1 cellular context compared by ENCODE assay signal in the genomic region with DNA sequence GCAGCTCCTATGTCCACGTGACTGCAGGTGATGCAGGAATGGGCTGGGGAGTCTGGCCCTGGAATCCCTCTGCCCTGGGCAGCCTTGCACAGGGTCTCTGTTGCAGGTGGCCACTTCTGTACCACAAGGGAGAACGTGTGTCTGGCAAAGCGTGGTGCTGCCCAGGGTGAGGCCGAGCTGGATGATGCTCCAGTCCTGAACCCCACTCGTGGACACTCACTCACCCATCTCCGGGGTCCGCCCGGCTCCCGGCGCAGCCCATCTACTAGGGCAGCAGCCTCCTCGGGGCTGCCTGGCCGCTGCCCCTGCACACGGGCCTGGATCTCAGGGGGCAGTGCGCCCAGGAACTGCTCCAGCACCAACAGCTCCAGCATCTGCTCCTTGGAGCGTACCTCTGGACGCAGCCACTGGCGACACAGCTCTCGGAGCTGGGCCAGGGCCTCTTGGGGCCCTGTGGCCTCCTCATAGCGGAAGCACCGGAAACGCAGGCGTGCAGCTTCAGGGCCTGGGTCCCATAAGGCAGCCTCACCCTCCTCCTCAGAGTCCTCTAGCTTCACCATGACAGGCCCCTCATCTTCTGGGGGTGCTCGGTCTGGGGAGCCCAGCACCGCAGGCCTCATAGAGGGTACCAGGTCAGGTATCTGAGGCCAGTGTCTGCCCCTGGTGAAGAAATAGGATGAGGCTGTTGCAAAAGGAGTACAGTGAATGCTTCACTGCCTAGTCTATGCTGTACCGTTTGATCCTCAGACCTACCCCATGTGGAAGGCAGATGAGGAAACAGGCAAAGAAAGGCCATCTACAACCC.
TF ChIP-seq lines count a peak whose summit lies in the region.

No MANE protein-coding gene starts in this region.

TF ChIP-seq in GM23338, 12 proteins besides CTCF, POLR2A, EP300 and RAD21:
- no peak for TF ChIP-seq REST (IDR thresholded peaks at IDR 0.05; ENCODE audit: unreplicated experiment)
- TF ChIP-seq CREB1 (CRISPR knock-in tag; IDR thresholded peaks at IDR 0.05; ENCODE audit: low read depth), result no peak
- no peak for TF ChIP-seq NANOG (IDR thresholded peaks at IDR 0.05; ENCODE audit: borderline replicate concordance)
- TF ChIP-seq POLR2AphosphoS5 (IDR thresholded peaks at IDR 0.05; ENCODE audit: low read depth), result no peak
- no peak for TF ChIP-seq EZH2 (IDR thresholded peaks at IDR 0.05; ENCODE audit: low read depth, unreplicated experiment)
- TF ChIP-seq, protein P1, sequence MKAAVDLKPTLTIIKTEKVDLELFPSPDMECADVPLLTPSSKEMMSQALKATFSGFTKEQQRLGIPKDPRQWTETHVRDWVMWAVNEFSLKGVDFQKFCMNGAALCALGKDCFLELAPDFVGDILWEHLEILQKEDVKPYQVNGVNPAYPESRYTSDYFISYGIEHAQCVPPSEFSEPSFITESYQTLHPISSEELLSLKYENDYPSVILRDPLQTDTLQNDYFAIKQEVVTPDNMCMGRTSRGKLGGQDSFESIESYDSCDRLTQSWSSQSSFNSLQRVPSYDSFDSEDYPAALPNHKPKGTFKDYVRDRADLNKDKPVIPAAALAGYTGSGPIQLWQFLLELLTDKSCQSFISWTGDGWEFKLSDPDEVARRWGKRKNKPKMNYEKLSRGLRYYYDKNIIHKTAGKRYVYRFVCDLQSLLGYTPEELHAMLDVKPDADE (IDR thresholded peaks at IDR 0.05), result no peak
- TF ChIP-seq EZH2phosphoT487 (IDR thresholded peaks at IDR 0.05; ENCODE audit: unreplicated experiment), result no peak
- TF ChIP-seq ZNF331 (CRISPR knock-in tag; IDR thresholded peaks at IDR 0.05; ENCODE audit: low read depth), result no peak
- no peak for TF ChIP-seq JUNB (IDR thresholded peaks at IDR 0.05; ENCODE audit: unreplicated experiment)
- no peak for TF ChIP-seq ZNF114 (CRISPR knock-in tag; IDR thresholded peaks at IDR 0.05)
- TF ChIP-seq ZNF462 (CRISPR knock-in tag; IDR thresholded peaks at IDR 0.05), result no peak
